8 cellular contexts compared by ENCODE assay signal in the genomic region with DNA sequence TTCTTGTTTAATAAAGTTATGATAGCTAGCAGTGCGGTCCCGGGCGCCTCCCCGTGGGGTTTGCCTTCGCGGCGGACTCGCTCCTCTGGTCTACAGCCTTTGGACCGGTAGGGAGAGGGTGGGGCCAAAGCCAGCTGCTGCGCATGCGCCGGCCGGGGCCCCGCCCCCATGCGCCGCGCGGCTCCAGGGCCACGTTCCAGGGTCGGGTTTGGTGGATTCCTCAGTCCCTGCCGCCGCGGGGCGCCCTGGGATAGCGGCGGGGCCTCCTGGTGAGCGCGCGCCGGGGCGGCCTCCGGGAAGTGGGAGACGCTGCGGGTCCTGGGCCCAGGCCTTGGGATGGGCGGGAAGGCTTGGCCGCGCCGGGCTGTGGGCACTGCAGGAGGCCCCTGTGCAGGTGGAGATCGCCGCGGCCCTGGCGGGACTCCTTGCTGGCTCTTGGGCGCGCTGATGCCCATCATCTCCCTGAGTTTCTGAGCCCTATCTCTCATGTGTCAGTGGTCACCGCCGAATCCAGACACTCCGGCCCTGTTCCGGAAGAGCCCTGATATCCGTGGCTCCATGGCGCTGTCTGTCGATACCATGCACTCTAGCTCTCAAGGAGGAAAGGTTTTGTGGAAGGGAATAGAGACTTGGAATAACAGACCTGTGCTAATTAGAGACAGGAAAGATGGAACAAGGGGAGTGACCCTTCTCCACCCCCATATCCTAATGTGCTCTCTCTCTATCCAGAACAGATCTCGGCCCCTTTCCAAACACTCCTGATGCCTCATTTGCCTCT. TPM values are rescaled to one million over a fixed set of nuclear protein-coding genes. Genes with fewer than 3 reads are reported as not detected.
A peak's percentile ranks its signal among the peaks of the same experiment; 100 is the strongest.
DNase-seq lines count a peak whose midpoint lies in the region; ATAC-seq and TF ChIP-seq lines count a peak whose summit lies in the region.

TSS of gene VARS2 (plus strand) at position 163 of the 778 bp plus-strand sequence. CDS start at position 762, 599 bp downstream.

- H3K79me2 ChIP-seq in mammary epithelial cell (ENCODE audit: insufficient read depth, low read length): peaks cover 6% of the 10 kb centered on the region

- H3K4me3 ChIP-seq in AG04449 (ENCODE audit: low read depth, low read length): peak within 1 kb of the TSS; percentile 60
- peak within 1 kb of the TSS; percentile 52 for H3K4me3 ChIP-seq in WI38 (ENCODE audit: low read depth, low read length)
- peak within 1 kb of the TSS; percentile 23 to 65 (median 50) for H3K4me3 ChIP-seq in mammary epithelial cell (replicated peaks in 1 of 3; ENCODE audit: insufficient read depth in 1 of 3, low read depth in 2 of 3, low read length in 3 of 3)

- CTCF ChIA-PET in AG04449 (lab: Yijun Ruan, JAX) (interaction anchor here (0.6 to 24.2 kb wide), 40 partner anchors 10 to 453 kb away, joined by 3 to 1346 read pairs (median 9); partner anchors contain the start of genes DDR1, MUCL3, PSORS1C1 and SFTA2), mammary epithelial cell (lab: Charles Lee; ENCODE audit: low non-redundant PET) (interaction anchor here (0.6 to 3.6 kb wide), 9 partner anchors 38 to 216 kb away, joined by 3 to 42 read pairs (median 4); no protein-coding TSS in a partner anchor)

- no peaks in the 10 kb centered on the region for H3K27me3 ChIP-seq in mammary epithelial cell (ENCODE audit: insufficient read depth, low read length)

- in situ Hi-C loops in mammary epithelial cell (cut with MboI; ENCODE audit: low sequenced_read_pairs in 2 of 2): loop anchor here in 1 of 2 donors (5.0 kb wide), 1 partner anchor 163 kb away; no protein-coding TSS in a partner anchor

- H3K4me1 ChIP-seq in mammary epithelial cell (ENCODE audit: insufficient read depth, low read length): peaks cover 26% of the 10 kb centered on the region

- ATAC-seq in GM18861 (IDR thresholded peaks at IDR 0.05; ENCODE audit: unreplicated experiment): peak; percentile 70
- peak; percentile 75 for ATAC-seq in HG03108 (IDR thresholded peaks at IDR 0.05; ENCODE audit: unreplicated experiment)

- no peaks in the 10 kb centered on the region for H4K20me1 ChIP-seq in mammary epithelial cell (ENCODE audit: insufficient read depth, low read length)

- intact Hi-C loops in mammary epithelial cell (cut with micrococcal nuclease): loop anchor here (1.0 to 2.0 kb wide), 6 partner anchors 29 to 279 kb away; partner anchors contain the start of gene FLOT1

- POLR2A ChIA-PET in AG04449 (lab: Yijun Ruan, JAX): interaction anchor here (0.6 to 2.5 kb wide), 10 partner anchors 9 to 173 kb away, joined by 3 to 11 read pairs (median 4); no protein-coding TSS in a partner anchor

- no peaks in the 10 kb centered on the region for H3K9me3 ChIP-seq in mammary epithelial cell (replicated peaks; ENCODE audit: insufficient read depth, low read length)

- H3K36me3 ChIP-seq in mammary epithelial cell (ENCODE audit: insufficient read depth, low read length): peaks cover 13% of the 10 kb centered on the region

- peak within 1 kb of the TSS; percentile 62 for H2AFZ ChIP-seq in mammary epithelial cell (ENCODE audit: low read depth, low read length)

- H3K9ac ChIP-seq in mammary epithelial cell (ENCODE audit: insufficient read depth, low read length): peak within 1 kb of the TSS; percentile 68

- WGBS in mammary epithelial cell (ENCODE audit: low coverage, missing lambda C conversion rate): 3% methylated on average over 8 of the region's 52 CpGs

- H3K4me2 ChIP-seq in mammary epithelial cell (ENCODE audit: insufficient read depth, low read depth, low read length): peak within 1 kb of the TSS; percentile 77

- TF ChIP-seq CTCF in AG04449 (IDR thresholded peaks at IDR 0.05; ENCODE audit: insufficient read depth, low read length, missing control alignments) (peak; percentile 52), WI38 (IDR thresholded peaks at IDR 0.05; ENCODE audit: low read depth, low read length) (no peak), mammary epithelial cell (conservative IDR thresholded peaks at IDR 0.05 in 1 of 2, IDR thresholded peaks at IDR 0.05 in 1 of 2; ENCODE audit: extremely low read depth in 1 of 2, insufficient read depth in 1 of 2, low read depth in 1 of 2, low read length in 2 of 2) (peak; percentile 26 to 59)

- BruUV-seq in mammary epithelial cell (replicated peaks; lab: Mats Ljungman, UMichigan): TSS peak; percentile 30

- DNase-seq in AG04449 (ENCODE audit: low read depth, low spot score) (no peak), NCI-H2171 treated with DMSO at 0.1 percent for 48 hours (lab: John Stamatoyannopoulos, UW) (peak; percentile 86), mammary epithelial cell (peak; percentile 94), inferior parietal cortex (ENCODE audit: extremely low spot score) (peak; percentile 93)
- DNase-seq in stimulated activated CD4-positive, alpha-beta T cell treated with anti-CD3 and anti-CD28 coated beads, Interleukin-12 subunit alpha, Interleukin-12 subunit beta, amount 100 ng/mL, for 4 hours: peak; percentile 83

- H3K27ac ChIP-seq in mammary epithelial cell (ENCODE audit: insufficient read depth, low read depth, low read length): peak within 1 kb of the TSS; percentile 55

- dilution Hi-C loops in mammary epithelial cell (cut with HindIII; ENCODE audit: low sequenced_read_pairs): no loop called here

RNA-seq across cellular contexts. Expression of gene VARS2, which starts in this region (rescaled TPM):
- 10 to 100 TPM; 17.7 to 25.7 TPM for total RNA-seq in mammary epithelial cell
- 23.6 TPM for polyA plus RNA-seq in mammary epithelial cell
- 24.7 TPM for polyA minus RNA-seq in mammary epithelial cell
